1 cellular context compared by ENCODE assay signal in the genomic region with DNA sequence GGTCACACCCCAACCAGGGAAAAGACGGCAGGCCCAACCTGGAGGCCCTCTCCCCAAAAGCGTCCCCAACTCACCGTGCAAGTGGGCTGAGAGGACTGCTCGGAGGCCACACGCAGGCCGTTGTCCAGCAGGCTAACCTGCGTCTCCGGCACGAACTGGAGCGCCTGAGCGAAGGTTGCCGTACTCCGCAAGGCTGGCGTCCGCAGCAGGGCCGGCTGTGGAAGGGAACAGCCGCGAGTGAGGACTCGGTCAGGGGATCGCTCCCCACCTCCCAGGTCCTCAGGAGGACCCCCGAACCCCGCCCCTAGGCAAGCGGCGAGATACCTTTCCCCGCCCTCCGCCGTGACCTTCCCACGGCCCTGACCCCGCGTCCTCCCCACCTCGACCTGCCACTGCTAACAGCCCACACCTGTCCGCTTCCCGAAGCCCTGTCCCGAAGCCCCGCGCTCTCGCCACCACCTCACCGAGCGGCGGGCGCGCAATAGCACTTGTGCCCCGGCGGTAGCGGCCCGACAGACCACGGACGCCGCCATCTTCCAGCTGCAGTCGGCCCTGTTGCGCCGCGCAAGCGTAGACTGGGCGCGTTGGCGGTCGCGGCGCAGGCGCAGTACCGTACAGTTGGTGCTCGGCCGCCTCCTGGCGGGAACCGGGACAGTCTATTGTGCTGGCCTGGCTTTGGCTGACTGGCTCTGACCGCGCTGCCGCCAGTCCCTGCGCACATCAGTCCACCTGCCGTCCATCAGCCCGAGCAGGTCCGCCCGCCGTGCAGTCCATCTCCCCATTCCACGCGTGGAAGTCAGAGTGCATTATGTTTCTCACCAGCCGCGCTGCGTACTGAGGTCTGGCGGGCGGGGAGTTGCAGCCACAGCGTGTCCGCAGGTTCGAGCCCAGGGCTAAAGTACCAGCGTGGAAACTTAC.
A peak's percentile ranks its signal among the peaks of the same experiment; 100 is the strongest.
TF ChIP-seq lines count a peak whose summit lies in the region.

A gene (minus strand): TSS at position 559 of the 918 bp plus-strand sequence. CDS start 26 bp downstream, at position 533.

TF ChIP-seq in HepG2, 621 proteins besides CTCF, POLR2A, EP300 and RAD21 (continued from another document and continues in another):
- TF ChIP-seq, protein P1, sequence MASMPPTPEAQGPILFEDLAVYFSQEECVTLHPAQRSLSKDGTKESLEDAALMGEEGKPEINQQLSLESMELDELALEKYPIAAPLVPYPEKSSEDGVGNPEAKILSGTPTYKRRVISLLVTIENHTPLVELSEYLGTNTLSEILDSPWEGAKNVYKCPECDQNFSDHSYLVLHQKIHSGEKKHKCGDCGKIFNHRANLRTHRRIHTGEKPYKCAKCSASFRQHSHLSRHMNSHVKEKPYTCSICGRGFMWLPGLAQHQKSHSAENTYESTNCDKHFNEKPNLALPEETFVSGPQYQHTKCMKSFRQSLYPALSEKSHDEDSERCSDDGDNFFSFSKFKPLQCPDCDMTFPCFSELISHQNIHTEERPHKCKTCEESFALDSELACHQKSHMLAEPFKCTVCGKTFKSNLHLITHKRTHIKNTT (CRISPR knock-in tag; IDR thresholded peaks at IDR 0.05) = no peak
- no peak for TF ChIP-seq TSC22D2 (CRISPR knock-in tag; IDR thresholded peaks at IDR 0.05; ENCODE audit: borderline replicate concordance)
- TF ChIP-seq CCDC6 (CRISPR knock-in tag; IDR thresholded peaks at IDR 0.05) = peak; percentile 47; the same call in 1 of the 2 replicates
- no peak for TF ChIP-seq ZNF644 (CRISPR knock-in tag; IDR thresholded peaks at IDR 0.05; ENCODE audit: low read depth)
- peak; percentile 82 for TF ChIP-seq GABPB1 (CRISPR knock-in tag; IDR thresholded peaks at IDR 0.05)
- peak; percentile 93 for TF ChIP-seq YEATS4 (CRISPR knock-in tag; IDR thresholded peaks at IDR 0.05; ENCODE audit: borderline replicate concordance)
- TF ChIP-seq, protein P2, sequence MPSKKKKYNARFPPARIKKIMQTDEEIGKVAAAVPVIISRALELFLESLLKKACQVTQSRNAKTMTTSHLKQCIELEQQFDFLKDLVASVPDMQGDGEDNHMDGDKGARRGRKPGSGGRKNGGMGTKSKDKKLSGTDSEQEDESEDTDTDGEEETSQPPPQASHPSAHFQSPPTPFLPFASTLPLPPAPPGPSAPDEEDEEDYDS (CRISPR knock-in tag; IDR thresholded peaks at IDR 0.05) = peak; percentile 83
- peak; percentile 67; the same call in 1 of the 2 replicates for TF ChIP-seq SIN3B (IDR thresholded peaks at IDR 0.05; ENCODE audit: low read length)
- TF ChIP-seq CREB1 (IDR thresholded peaks at IDR 0.05) = 0 out of 2 replicates have a peak, but pooled peaks have one; percentile 5
- no peak for TF ChIP-seq CREB1 (CRISPR knock-in tag; IDR thresholded peaks at IDR 0.05)
- TF ChIP-seq, protein P3, sequence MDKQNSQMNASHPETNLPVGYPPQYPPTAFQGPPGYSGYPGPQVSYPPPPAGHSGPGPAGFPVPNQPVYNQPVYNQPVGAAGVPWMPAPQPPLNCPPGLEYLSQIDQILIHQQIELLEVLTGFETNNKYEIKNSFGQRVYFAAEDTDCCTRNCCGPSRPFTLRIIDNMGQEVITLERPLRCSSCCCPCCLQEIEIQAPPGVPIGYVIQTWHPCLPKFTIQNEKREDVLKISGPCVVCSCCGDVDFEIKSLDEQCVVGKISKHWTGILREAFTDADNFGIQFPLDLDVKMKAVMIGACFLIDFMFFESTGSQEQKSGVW (CRISPR knock-in tag; IDR thresholded peaks at IDR 0.05; ENCODE audit: borderline replicate concordance) = 0 out of 2 replicates have a peak, but pooled peaks have one; percentile 35
- TF ChIP-seq, protein P4, sequence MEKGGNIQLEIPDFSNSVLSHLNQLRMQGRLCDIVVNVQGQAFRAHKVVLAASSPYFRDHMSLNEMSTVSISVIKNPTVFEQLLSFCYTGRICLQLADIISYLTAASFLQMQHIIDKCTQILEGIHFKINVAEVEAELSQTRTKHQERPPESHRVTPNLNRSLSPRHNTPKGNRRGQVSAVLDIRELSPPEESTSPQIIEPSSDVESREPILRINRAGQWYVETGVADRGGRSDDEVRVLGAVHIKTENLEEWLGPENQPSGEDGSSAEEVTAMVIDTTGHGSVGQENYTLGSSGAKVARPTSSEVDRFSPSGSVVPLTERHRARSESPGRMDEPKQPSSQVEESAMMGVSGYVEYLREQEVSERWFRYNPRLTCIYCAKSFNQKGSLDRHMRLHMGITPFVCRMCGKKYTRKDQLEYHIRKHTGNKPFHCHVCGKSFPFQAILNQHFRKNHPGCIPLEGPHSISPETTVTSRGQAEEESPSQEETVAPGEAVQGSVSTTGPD (CRISPR knock-in tag; IDR thresholded peaks at IDR 0.05) = 0 out of 2 replicates have a peak, but pooled peaks have one; percentile 35
- peak; percentile 68; the same call in 1 of the 2 replicates for TF ChIP-seq ZNF263 (CRISPR knock-in tag; IDR thresholded peaks at IDR 0.05)
- no peak for TF ChIP-seq TRIM24 (CRISPR knock-in tag; IDR thresholded peaks at IDR 0.05)
- TF ChIP-seq, protein P5, sequence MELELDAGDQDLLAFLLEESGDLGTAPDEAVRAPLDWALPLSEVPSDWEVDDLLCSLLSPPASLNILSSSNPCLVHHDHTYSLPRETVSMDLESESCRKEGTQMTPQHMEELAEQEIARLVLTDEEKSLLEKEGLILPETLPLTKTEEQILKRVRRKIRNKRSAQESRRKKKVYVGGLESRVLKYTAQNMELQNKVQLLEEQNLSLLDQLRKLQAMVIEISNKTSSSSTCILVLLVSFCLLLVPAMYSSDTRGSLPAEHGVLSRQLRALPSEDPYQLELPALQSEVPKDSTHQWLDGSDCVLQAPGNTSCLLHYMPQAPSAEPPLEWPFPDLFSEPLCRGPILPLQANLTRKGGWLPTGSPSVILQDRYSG (CRISPR knock-in tag; IDR thresholded peaks at IDR 0.05) = 0 out of 2 replicates have a peak, but pooled peaks have one; percentile 24
- TF ChIP-seq ZNF451 (CRISPR knock-in tag; IDR thresholded peaks at IDR 0.05) = peak; percentile 56
- TF ChIP-seq ARNT (IDR thresholded peaks at IDR 0.05) = no peak
- peak; percentile 99 for TF ChIP-seq ZNF776 (CRISPR knock-in tag; IDR thresholded peaks at IDR 0.05)
- peak; percentile 76; the same call in 1 of the 2 replicates for TF ChIP-seq CBX5 (CRISPR knock-in tag; IDR thresholded peaks at IDR 0.05; ENCODE audit: borderline replicate concordance)
- TF ChIP-seq ZNF354B (CRISPR knock-in tag; IDR thresholded peaks at IDR 0.05) = no peak
- TF ChIP-seq ZSCAN29 (CRISPR knock-in tag; conservative IDR thresholded peaks at IDR 0.05) = 0 out of 2 replicates have a peak, but pooled peaks have one; percentile 56
- TF ChIP-seq ZFP90 (CRISPR knock-in tag; IDR thresholded peaks at IDR 0.05; ENCODE audit: borderline replicate concordance) = peak; percentile 63; the same call in 1 of the 2 replicates
- TF ChIP-seq KAT8 (CRISPR knock-in tag; IDR thresholded peaks at IDR 0.05) = peak; percentile 71
- TF ChIP-seq MYNN (CRISPR knock-in tag; IDR thresholded peaks at IDR 0.05; ENCODE audit: low read depth) = no peak
- no peak for TF ChIP-seq ZNF546 (CRISPR knock-in tag; conservative IDR thresholded peaks at IDR 0.05)
- peak; percentile 85 for TF ChIP-seq ARID2 (CRISPR knock-in tag; IDR thresholded peaks at IDR 0.05; ENCODE audit: borderline replicate concordance)
- TF ChIP-seq ZNF547 (CRISPR knock-in tag; IDR thresholded peaks at IDR 0.05) = peak; percentile 75
- TF ChIP-seq, protein P6, sequence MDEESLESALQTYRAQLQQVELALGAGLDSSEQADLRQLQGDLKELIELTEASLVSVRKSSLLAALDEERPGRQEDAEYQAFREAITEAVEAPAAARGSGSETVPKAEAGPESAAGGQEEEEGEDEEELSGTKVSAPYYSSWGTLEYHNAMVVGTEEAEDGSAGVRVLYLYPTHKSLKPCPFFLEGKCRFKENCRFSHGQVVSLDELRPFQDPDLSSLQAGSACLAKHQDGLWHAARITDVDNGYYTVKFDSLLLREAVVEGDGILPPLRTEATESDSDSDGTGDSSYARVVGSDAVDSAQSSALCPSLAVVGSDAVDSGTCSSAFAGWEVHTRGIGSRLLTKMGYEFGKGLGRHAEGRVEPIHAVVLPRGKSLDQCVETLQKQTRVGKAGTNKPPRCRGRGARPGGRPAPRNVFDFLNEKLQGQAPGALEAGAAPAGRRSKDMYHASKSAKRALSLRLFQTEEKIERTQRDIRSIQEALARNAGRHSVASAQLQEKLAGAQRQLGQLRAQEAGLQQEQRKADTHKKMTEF (CRISPR knock-in tag; IDR thresholded peaks at IDR 0.05) = peak; percentile 86
- TF ChIP-seq ARNT2 (CRISPR knock-in tag; IDR thresholded peaks at IDR 0.05; ENCODE audit: low read depth) = peak; percentile 72
- no peak for TF ChIP-seq ZNF780A (CRISPR knock-in tag; IDR thresholded peaks at IDR 0.05)
- peak; percentile 58; the same call in 1 of the 2 replicates for TF ChIP-seq ZFYVE20 (CRISPR knock-in tag; IDR thresholded peaks at IDR 0.05; ENCODE audit: borderline replicate concordance, low read depth)
- TF ChIP-seq ZBTB8A (CRISPR knock-in tag; IDR thresholded peaks at IDR 0.05; ENCODE audit: borderline replicate concordance, low read depth) = 0 out of 2 replicates have a peak, but pooled peaks have one; percentile 65
- peak; percentile 79; the same call in 1 of the 2 replicates for TF ChIP-seq YEATS2 (CRISPR knock-in tag; IDR thresholded peaks at IDR 0.05; ENCODE audit: borderline replicate concordance)
- TF ChIP-seq, protein P7, sequence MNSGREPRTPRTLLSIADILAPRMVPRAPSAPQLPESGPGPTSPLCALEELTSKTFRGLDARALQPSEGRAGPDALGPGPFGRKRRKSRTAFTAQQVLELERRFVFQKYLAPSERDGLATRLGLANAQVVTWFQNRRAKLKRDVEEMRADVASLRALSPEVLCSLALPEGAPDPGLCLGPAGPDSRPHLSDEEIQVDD (CRISPR knock-in tag; IDR thresholded peaks at IDR 0.05; ENCODE audit: borderline replicate concordance) = peak; percentile 85; the same call in 1 of the 2 replicates
- peak; percentile 96 for TF ChIP-seq SNAI1 (CRISPR knock-in tag; IDR thresholded peaks at IDR 0.05; ENCODE audit: borderline replicate concordance)
- TF ChIP-seq, protein P8, sequence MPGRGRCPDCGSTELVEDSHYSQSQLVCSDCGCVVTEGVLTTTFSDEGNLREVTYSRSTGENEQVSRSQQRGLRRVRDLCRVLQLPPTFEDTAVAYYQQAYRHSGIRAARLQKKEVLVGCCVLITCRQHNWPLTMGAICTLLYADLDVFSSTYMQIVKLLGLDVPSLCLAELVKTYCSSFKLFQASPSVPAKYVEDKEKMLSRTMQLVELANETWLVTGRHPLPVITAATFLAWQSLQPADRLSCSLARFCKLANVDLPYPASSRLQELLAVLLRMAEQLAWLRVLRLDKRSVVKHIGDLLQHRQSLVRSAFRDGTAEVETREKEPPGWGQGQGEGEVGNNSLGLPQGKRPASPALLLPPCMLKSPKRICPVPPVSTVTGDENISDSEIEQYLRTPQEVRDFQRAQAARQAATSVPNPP (CRISPR knock-in tag; IDR thresholded peaks at IDR 0.05) = peak; percentile 81; the same call in 1 of the 2 replicates
- no peak for TF ChIP-seq ZSCAN12 (CRISPR knock-in tag; IDR thresholded peaks at IDR 0.05)
- TF ChIP-seq, protein P9, sequence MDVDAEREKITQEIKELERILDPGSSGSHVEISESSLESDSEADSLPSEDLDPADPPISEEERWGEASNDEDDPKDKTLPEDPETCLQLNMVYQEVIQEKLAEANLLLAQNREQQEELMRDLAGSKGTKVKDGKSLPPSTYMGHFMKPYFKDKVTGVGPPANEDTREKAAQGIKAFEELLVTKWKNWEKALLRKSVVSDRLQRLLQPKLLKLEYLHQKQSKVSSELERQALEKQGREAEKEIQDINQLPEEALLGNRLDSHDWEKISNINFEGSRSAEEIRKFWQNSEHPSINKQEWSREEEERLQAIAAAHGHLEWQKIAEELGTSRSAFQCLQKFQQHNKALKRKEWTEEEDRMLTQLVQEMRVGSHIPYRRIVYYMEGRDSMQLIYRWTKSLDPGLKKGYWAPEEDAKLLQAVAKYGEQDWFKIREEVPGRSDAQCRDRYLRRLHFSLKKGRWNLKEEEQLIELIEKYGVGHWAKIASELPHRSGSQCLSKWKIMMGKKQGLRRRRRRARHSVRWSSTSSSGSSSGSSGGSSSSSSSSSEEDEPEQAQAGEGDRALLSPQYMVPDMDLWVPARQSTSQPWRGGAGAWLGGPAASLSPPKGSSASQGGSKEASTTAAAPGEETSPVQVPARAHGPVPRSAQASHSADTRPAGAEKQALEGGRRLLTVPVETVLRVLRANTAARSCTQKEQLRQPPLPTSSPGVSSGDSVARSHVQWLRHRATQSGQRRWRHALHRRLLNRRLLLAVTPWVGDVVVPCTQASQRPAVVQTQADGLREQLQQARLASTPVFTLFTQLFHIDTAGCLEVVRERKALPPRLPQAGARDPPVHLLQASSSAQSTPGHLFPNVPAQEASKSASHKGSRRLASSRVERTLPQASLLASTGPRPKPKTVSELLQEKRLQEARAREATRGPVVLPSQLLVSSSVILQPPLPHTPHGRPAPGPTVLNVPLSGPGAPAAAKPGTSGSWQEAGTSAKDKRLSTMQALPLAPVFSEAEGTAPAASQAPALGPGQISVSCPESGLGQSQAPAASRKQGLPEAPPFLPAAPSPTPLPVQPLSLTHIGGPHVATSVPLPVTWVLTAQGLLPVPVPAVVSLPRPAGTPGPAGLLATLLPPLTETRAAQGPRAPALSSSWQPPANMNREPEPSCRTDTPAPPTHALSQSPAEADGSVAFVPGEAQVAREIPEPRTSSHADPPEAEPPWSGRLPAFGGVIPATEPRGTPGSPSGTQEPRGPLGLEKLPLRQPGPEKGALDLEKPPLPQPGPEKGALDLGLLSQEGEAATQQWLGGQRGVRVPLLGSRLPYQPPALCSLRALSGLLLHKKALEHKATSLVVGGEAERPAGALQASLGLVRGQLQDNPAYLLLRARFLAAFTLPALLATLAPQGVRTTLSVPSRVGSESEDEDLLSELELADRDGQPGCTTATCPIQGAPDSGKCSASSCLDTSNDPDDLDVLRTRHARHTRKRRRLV (CRISPR knock-in tag; IDR thresholded peaks at IDR 0.05) = peak; percentile 95
- TF ChIP-seq ZNF839 (CRISPR knock-in tag; IDR thresholded peaks at IDR 0.05; ENCODE audit: borderline replicate concordance) = peak; percentile 90; the same call in 1 of the 2 replicates
- peak; percentile 95 for TF ChIP-seq ZNF674 (CRISPR knock-in tag; IDR thresholded peaks at IDR 0.05; ENCODE audit: low read depth)
- no peak for TF ChIP-seq ZNF326 (CRISPR knock-in tag; IDR thresholded peaks at IDR 0.05; ENCODE audit: borderline replicate concordance)
- TF ChIP-seq, protein P10, sequence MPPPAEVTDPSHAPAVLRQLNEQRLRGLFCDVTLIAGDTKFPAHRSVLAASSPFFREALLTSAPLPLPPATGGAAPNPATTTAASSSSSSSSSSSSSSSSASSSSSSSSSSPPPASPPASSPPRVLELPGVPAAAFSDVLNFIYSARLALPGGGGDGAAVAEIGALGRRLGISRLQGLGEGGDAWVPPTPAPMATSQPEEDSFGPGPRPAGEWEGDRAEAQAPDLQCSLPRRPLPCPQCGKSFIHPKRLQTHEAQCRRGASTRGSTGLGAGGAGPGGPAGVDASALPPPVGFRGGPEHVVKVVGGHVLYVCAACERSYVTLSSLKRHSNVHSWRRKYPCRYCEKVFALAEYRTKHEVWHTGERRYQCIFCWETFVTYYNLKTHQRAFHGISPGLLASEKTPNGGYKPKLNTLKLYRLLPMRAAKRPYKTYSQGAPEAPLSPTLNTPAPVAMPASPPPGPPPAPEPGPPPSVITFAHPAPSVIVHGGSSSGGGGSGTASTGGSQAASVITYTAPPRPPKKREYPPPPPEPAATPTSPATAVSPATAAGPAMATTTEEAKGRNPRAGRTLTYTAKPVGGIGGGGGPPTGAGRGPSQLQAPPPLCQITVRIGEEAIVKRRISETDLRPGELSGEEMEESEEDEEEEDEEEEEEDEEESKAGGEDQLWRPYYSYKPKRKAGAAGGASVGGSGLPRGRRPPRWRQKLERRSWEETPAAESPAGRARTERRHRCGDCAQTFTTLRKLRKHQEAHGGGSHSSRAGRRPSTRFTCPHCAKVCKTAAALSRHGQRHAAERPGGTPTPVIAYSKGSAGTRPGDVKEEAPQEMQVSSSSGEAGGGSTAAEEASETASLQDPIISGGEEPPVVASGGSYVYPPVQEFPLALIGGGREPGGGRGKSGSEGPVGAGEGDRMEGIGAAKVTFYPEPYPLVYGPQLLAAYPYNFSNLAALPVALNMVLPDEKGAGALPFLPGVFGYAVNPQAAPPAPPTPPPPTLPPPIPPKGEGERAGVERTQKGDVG (CRISPR knock-in tag; IDR thresholded peaks at IDR 0.05; ENCODE audit: borderline replicate concordance) = peak; percentile 84
- peak; percentile 98 for TF ChIP-seq BRD4 (CRISPR knock-in tag; IDR thresholded peaks at IDR 0.05)
